In the genomic region with DNA sequence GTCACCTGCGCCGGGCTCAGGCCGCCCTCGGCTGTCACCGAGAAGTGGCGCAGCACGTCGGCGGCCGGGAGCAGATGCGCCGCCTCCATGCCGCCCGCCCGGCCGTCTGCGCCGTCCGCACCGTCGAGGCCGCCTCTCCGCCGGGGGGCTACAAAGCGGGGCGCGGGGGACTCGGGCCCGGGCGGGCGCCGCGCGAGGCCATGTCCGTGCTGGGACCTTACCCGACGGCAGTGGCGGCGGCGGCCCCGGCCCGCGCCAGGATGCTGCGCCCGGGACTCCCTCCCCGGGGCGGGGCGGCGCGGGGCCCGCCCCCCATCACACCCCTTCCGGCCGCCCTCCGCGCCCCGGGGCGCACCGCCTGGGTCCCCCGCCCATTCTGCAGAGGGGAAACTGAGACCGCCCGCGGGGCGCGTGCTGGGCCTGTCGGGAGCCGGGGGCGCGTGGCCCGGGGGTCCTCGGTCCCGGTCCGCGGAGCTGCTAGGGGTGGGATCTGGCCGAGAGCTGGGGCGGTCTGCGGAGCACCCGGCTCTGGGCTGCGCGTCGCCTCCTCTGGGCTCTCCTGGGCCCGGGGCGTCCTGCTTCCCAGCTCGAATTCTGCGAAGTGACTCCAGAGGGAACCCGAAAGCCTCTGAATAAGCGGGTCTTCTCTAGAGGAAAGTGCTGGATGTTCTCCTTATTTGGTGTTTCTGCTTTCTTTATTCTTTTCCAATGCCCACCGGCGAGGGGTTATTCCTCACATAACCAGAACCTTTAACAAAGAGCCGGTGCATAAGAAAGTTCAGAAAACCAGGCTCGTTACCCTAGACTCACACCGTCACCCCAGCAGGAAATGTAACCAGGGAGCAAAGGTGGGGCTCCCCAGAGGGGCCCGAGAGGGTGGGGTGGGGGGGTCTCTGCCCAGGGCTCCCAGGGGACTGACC, we compare ENCODE assay signal across 8 cellular contexts. TPM values are rescaled to one million over a fixed set of nuclear protein-coding genes. Genes with fewer than 3 reads are reported as not detected.
A peak's percentile ranks its signal among the peaks of the same experiment; 100 is the strongest.
DNase-seq lines count a peak whose midpoint lies in the region; ATAC-seq and TF ChIP-seq lines count a peak whose summit lies in the region.

A gene (minus strand): TSS at position 235 of the 920 bp plus-strand sequence. CDS start 146 bp downstream, at position 89.

- peak within 1 kb of the TSS; percentile 97 for H2AFZ ChIP-seq in HCT116 (ENCODE audit: low read depth, low read length, poor library complexity, severe bottlenecking)

- H3K4me1 ChIP-seq in HCT116 (ENCODE audit: control insufficient read depth in 1 of 2, insufficient read depth in 2 of 2, low read length in 2 of 2) (peaks cover 17 to 34% of the 10 kb centered on the region in 2 experiments), skeletal muscle tissue (ENCODE audit: control insufficient read depth in 3 of 3, insufficient read depth in 3 of 3, low read length in 3 of 3) (peaks cover 2 to 11% (median 5%) of the 10 kb centered on the region in 3 donors)

- POLR2A ChIA-PET in HCT116 (lab: Charles Lee), result interaction anchor here (0.8 to 1.8 kb wide), 4 partner anchors 15 to 51 kb away, joined by 3 to 6 read pairs (median 4); no protein-coding TSS in a partner anchor

- TF ChIP-seq POLR2A in HCT116 (IDR thresholded peaks at IDR 0.05; ENCODE audit: borderline replicate concordance, extremely low read depth, insufficient read depth, insufficient read length), result no peak

- CTCF ChIA-PET in HCT116 (lab: Charles Lee), result interaction anchor here (0.8 to 1.3 kb wide), 2 partner anchors 50 to 119 kb away, joined by 3 to 5 read pairs; a partner anchor contains a TSS

- H3K9ac ChIP-seq in HCT116 (ENCODE audit: low read length) (peak within 1 kb of the TSS; percentile 37), skeletal muscle tissue (ENCODE audit: low read depth in 1 of 3, low read length in 3 of 3) (peak within 1 kb of the TSS in 1 of 3 donors; percentile 25)

- intact Hi-C loops in HCT116 (cut with micrococcal nuclease) (no loop called here), cardiac septum (cut with DNase I) (no loop called here)

- no peaks in the 10 kb centered on the region for H3K9me2 ChIP-seq in HCT116 (ENCODE audit: insufficient read depth)

- RAD21 ChIA-PET in HCT116 (lab: Charles Lee; ENCODE audit: low non-redundant PET in 1 of 2, low total read pairs in 2 of 2, uncharacterized antibody in 2 of 2, unreplicated experiment in 2 of 2), result interaction anchor here (0.6 to 1.5 kb wide), 2 partner anchors 51 to 1025 kb away, joined by 6 to 7 read pairs; no protein-coding TSS in a partner anchor

- H3K9me3 ChIP-seq in HCT116 (ENCODE audit: control insufficient read depth in 1 of 2, insufficient read depth in 1 of 2, low read depth in 1 of 2, low read length in 2 of 2) (no peaks in the 10 kb centered on the region), skeletal muscle tissue (ENCODE audit: control insufficient read depth in 3 of 3, low read length in 3 of 3) (no peaks in the 10 kb centered on the region)

- H3K27ac ChIP-seq in HCT116 (ENCODE audit: low read depth, low read length), result peak within 1 kb of the TSS; percentile 80
- H3K27ac ChIP-seq in skeletal muscle tissue (ENCODE audit: low read depth, low read length), result no peak within 1 kb of the TSS

- H3K4me3 ChIP-seq in GM08714 (ENCODE audit: low read length) (peak within 1 kb of the TSS; percentile 67), HCT116 (replicated peaks in 1 of 2; ENCODE audit: low read depth in 1 of 2, low read length in 2 of 2) (peak within 1 kb of the TSS; percentile 53 to 69), skeletal muscle tissue (ENCODE audit: low read length in 3 of 3) (peak within 1 kb of the TSS in 2 of 3 donors; percentile 9 to 45)

- no peaks in the 10 kb centered on the region for H3K27me3 ChIP-seq in HCT116 (ENCODE audit: insufficient read depth, low read length)
- H3K27me3 ChIP-seq in skeletal muscle tissue (ENCODE audit: control insufficient read depth in 3 of 3, insufficient read depth in 3 of 3, low read length in 3 of 3), result peaks cover 39 to 55% (median 39%) of the 10 kb centered on the region in 3 donors

- no peak for TF ChIP-seq RAD21 in HCT116 (IDR thresholded peaks at IDR 0.05; ENCODE audit: low read depth)

- ATAC-seq in HCT116, result peak; percentile 77

- BruUV-seq in HCT116 (replicated peaks; lab: Mats Ljungman, UMichigan), result no TSS peak

- no peak for TF ChIP-seq CTCF in HCT116 (IDR thresholded peaks at IDR 0.05 in 2 of 3, conservative IDR thresholded peaks at IDR 0.05 in 1 of 3; ENCODE audit: borderline replicate concordance in 1 of 3, insufficient read depth in 1 of 3, low read depth in 2 of 3, low read length in 2 of 3)

- H4K20me1 ChIP-seq in HCT116 (ENCODE audit: insufficient read depth), result no peaks in the 10 kb centered on the region

- no peaks in the 10 kb centered on the region for H3K79me2 ChIP-seq in HCT116 (ENCODE audit: insufficient read depth, low read length)

- H3K4me2 ChIP-seq in HCT116 (ENCODE audit: low read length), result peak within 1 kb of the TSS; percentile 98

- DNase-seq in HCT116 (ENCODE audit: low read depth, low spot score) (no peak), OCI-M1 (lab: John Stamatoyannopoulos, UW) (peak; percentile 83), cardiac septum (ENCODE audit: low spot score) (peak; percentile 85), epidermal melanocyte (ENCODE audit: insufficient read length, low spot score) (no peak), NCI-H187 (lab: John Stamatoyannopoulos, UW) (no peak)
- DNase-seq in activated T-helper 9 cell treated with anti-CD3 and anti-CD28 coated beads, Interleukin-2, amount 50 U/mL, for 16 hours (ENCODE audit: low read depth), result peak; percentile 64

- H3K36me3 ChIP-seq in HCT116 (ENCODE audit: control insufficient read depth in 1 of 2, insufficient read depth in 2 of 2, low read length in 2 of 2) (no peaks in the 10 kb centered on the region), skeletal muscle tissue (ENCODE audit: control insufficient read depth in 3 of 3, insufficient read depth in 3 of 3, low read length in 3 of 3) (no peaks in the 10 kb centered on the region)

TF ChIP-seq in HCT116, 20 proteins besides CTCF, POLR2A, EP300 and RAD21:
- TF ChIP-seq FOSL1 (IDR thresholded peaks at IDR 0.05; ENCODE audit: low read depth) (no peak), POLR2AphosphoS5 (IDR thresholded peaks at IDR 0.05; ENCODE audit: low read depth, low read length) (peak; percentile 72), CBX3 (IDR thresholded peaks at IDR 0.05; ENCODE audit: low read depth) (no peak), ZFX (IDR thresholded peaks at IDR 0.05) (0 out of 2 replicates have a peak, but pooled peaks have one; percentile 43), JUND (IDR thresholded peaks at IDR 0.05) (no peak)
- TF ChIP-seq, protein P1, sequence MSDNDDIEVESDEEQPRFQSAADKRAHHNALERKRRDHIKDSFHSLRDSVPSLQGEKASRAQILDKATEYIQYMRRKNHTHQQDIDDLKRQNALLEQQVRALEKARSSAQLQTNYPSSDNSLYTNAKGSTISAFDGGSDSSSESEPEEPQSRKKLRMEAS (IDR thresholded peaks at IDR 0.05), result no peak; the same call in 1 of the 2 replicates
- TF ChIP-seq, protein P2, sequence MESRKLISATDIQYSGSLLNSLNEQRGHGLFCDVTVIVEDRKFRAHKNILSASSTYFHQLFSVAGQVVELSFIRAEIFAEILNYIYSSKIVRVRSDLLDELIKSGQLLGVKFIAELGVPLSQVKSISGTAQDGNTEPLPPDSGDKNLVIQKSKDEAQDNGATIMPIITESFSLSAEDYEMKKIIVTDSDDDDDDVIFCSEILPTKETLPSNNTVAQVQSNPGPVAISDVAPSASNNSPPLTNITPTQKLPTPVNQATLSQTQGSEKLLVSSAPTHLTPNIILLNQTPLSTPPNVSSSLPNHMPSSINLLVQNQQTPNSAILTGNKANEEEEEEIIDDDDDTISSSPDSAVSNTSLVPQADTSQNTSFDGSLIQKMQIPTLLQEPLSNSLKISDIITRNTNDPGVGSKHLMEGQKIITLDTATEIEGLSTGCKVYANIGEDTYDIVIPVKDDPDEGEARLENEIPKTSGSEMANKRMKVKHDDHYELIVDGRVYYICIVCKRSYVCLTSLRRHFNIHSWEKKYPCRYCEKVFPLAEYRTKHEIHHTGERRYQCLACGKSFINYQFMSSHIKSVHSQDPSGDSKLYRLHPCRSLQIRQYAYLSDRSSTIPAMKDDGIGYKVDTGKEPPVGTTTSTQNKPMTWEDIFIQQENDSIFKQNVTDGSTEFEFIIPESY (IDR thresholded peaks at IDR 0.05; ENCODE audit: extremely low read depth, insufficient replicate concordance, low read length), result no peak

RNA-seq across cellular contexts. Expression of the gene that starts here (rescaled TPM):
- total RNA-seq in HCT116 (2021; ENCODE audit: unreplicated experiment) (23.1 TPM), cardiac septum (8.9 TPM), skeletal muscle tissue (3.7 TPM)
- polyA plus RNA-seq in HCT116 (2012), result 18.9 and 23.7 TPM in 2 replicates

Comparison
In these comparisons a context has a peak if more than half of its experiments do, and no peak if none do; other contexts are left out.
1. DNase-seq: peak in OCI-M1 (single experiment), activated T-helper 9 cell treated with anti-CD3 and anti-CD28 coated beads, Interleukin-2, amount 50 U/mL, for 16 hours (single experiment) and cardiac septum (single experiment); none in HCT116 (single experiment), epidermal melanocyte (single experiment) and NCI-H187 (0 of 2).
2. Peak in every context shown above with its lines, with median percentiles within 50 percentile points of each other: H3K4me3 ChIP-seq.